ENCODE assay signal across 8 cellular contexts in the genomic region with DNA sequence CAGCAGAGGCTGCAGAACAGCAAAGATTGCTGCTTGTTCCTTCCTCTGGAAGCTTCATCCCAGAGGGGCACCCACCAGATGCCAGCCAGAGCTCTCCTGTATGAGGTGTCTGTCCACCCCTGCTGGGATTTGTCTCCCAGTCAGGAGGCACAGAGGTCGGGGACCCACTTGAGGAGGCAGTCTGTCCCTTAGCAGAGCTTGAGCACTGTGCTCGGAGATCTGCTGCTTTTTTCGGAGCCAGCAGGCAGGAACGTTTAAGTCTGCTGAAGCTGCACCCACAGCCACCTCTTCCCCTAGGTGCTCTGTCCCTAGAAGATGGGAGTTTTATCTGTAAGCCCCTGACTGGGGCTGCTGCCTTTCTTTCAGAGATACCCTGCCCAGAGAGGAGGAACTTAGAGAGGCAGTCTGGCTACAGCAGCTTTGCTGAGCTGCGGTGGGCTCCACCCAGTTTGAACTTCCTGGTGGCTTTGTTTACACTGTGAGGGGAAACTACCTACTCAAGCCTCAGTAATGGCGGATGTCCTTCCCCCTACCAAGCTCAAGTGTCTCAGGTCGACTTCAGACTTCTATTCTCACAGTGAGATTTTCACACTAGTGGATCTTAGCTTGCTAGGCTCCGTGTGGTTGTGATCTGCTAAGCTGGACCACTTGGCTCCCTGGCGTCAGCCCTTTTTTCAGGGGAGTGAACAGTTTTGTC.
DNase-seq lines count a peak whose midpoint lies in the region; ATAC-seq and TF ChIP-seq lines count a peak whose summit lies in the region.
"Not testable (repeated sequence)": the region's sequence is repeated elsewhere in the genome, so short reads cannot be mapped to it uniquely, and the experiment has no call there.

No MANE protein-coding gene starts in this region.

- peak overlapping the region in 1 of 2 donors; percentile 7 for H3K4me3 Mint-ChIP-seq in activated T-cell treated with anti-CD3 and anti-CD28 coated beads, Interleukin-2, amount 50 U/mL, for 72 hours
- not testable (repeated sequence) for H3K4me3 Mint-ChIP-seq in activated naive CD8-positive, alpha-beta T cell treated with anti-CD3 and anti-CD28 coated beads, Interleukin-2, amount 50 U/mL, for 24 hours
- H3K4me3 Mint-ChIP-seq in natural killer cell: peak overlapping the region; percentile 32

- H3K4me1 ChIP-seq in Peyer's patch: not testable (repeated sequence)

- H3K4me3 ChIP-seq in Peyer's patch: not testable (repeated sequence)

- intact Hi-C loops in natural killer cell (cut with micrococcal nuclease): not testable (repeated sequence)

- H3K9me3 Mint-ChIP-seq in activated T-cell treated with anti-CD3 and anti-CD28 coated beads, Interleukin-2, amount 50 U/mL, for 72 hours: peaks cover 13 to 17% of the 10 kb centered on the region in 2 donors
- peaks cover 30% of the 10 kb centered on the region for H3K9me3 Mint-ChIP-seq in activated naive CD8-positive, alpha-beta T cell treated with anti-CD3 and anti-CD28 coated beads, Interleukin-2, amount 50 U/mL, for 24 hours
- peaks cover 9 to 18% of the 10 kb centered on the region in 2 donors for H3K9me3 Mint-ChIP-seq in natural killer cell

- not testable (repeated sequence) for TF ChIP-seq POLR2A in Peyer's patch (IDR thresholded peaks at IDR 0.05)

- H3K27me3 ChIP-seq in Peyer's patch: not testable (repeated sequence)

- H3K36me3 ChIP-seq in Peyer's patch: not testable (repeated sequence)

- peak; percentile 54 for DNase-seq in DMS53 (lab: John Stamatoyannopoulos, UW)
- peak in 2 of 3 donors; percentile 27 to 53 for DNase-seq in Peyer's patch
- peak; percentile 40 for DNase-seq in activated CD4-positive, CD25-positive, alpha-beta regulatory T cell treated with anti-CD3 and anti-CD28 coated beads, Interleukin-2, amount 50 U/mL, for 72 hours
- DNase-seq in activated T-cell treated with anti-CD3 and anti-CD28 coated beads, Interleukin-2, amount 50 U/mL, for 72 hours: peak; percentile 21 to 51
- peak; percentile 16 for DNase-seq in activated naive CD8-positive, alpha-beta T cell treated with anti-CD3 and anti-CD28 coated beads, Interleukin-2, amount 50 U/mL, for 24 hours
- DNase-seq in natural killer cell: peak; percentile 31
- peak; percentile 6 for DNase-seq in stimulated activated naive CD4-positive, alpha-beta T cell treated with Interleukin-2 at 50 U/mL for 16 hours (lab: John Stamatoyannopoulos, UW)

- not testable (repeated sequence) for TF ChIP-seq CTCF in Peyer's patch (IDR thresholded peaks at IDR 0.05); natural killer cell (IDR thresholded peaks at IDR 0.05)

- H3K4me1 Mint-ChIP-seq in activated T-cell treated with anti-CD3 and anti-CD28 coated beads, Interleukin-2, amount 50 U/mL, for 72 hours (ENCODE audit: low read depth): not testable (repeated sequence)
- peaks cover 23% of the 10 kb centered on the region for H3K4me1 Mint-ChIP-seq in activated naive CD8-positive, alpha-beta T cell treated with anti-CD3 and anti-CD28 coated beads, Interleukin-2, amount 50 U/mL, for 24 hours
- H3K4me1 Mint-ChIP-seq in natural killer cell: peaks cover 8 to 13% of the 10 kb centered on the region in 2 donors

- peak overlapping the region; percentile 58 for H3K27ac Mint-ChIP-seq in activated T-cell treated with anti-CD3 and anti-CD28 coated beads, Interleukin-2, amount 50 U/mL, for 72 hours
- peak overlapping the region; percentile 24 for H3K27ac Mint-ChIP-seq in activated naive CD8-positive, alpha-beta T cell treated with anti-CD3 and anti-CD28 coated beads, Interleukin-2, amount 50 U/mL, for 24 hours
- peak overlapping the region; percentile 76 to 81 for H3K27ac Mint-ChIP-seq in natural killer cell

- peaks cover 4 to 10% of the 10 kb centered on the region in 2 donors for H3K36me3 Mint-ChIP-seq in activated T-cell treated with anti-CD3 and anti-CD28 coated beads, Interleukin-2, amount 50 U/mL, for 72 hours (ENCODE audit: insufficient read depth in 2 of 2)
- not testable (repeated sequence) for H3K36me3 Mint-ChIP-seq in activated naive CD8-positive, alpha-beta T cell treated with anti-CD3 and anti-CD28 coated beads, Interleukin-2, amount 50 U/mL, for 24 hours (ENCODE audit: low read depth)
- H3K36me3 Mint-ChIP-seq in natural killer cell: peaks cover 15% of the 10 kb centered on the region

- H3K9me3 ChIP-seq in Peyer's patch: not testable (repeated sequence)

- H3K27ac ChIP-seq in Peyer's patch: not testable (repeated sequence)

- H3K27me3 Mint-ChIP-seq in activated T-cell treated with anti-CD3 and anti-CD28 coated beads, Interleukin-2, amount 50 U/mL, for 72 hours (ENCODE audit: low read depth); activated naive CD8-positive, alpha-beta T cell treated with anti-CD3 and anti-CD28 coated beads, Interleukin-2, amount 50 U/mL, for 24 hours; natural killer cell (ENCODE audit: low read depth in 2 of 2): not testable (repeated sequence)

- ATAC-seq in HG03354 (IDR thresholded peaks at IDR 0.05; ENCODE audit: poor library complexity, severe bottlenecking, unreplicated experiment): peak; percentile 74
- peak in 1 of 2 donors; percentile 52 for ATAC-seq in activated T-cell treated with anti-CD3 and anti-CD28 coated beads, Interleukin-2, amount 50 U/mL, for 72 hours (replicated peaks in 1 of 2)
- ATAC-seq in activated naive CD8-positive, alpha-beta T cell treated with anti-CD3 and anti-CD28 coated beads, Interleukin-2, amount 50 U/mL, for 24 hours: not testable (repeated sequence)
- peak; percentile 90 to 96 (median 94) for ATAC-seq in natural killer cell

Comparison
In these comparisons a context has a peak if more than half of its experiments do, and no peak if none do; other contexts are left out.
1. H3K27ac Mint-ChIP-seq: peak in every context shown above with its lines; median percentile 78 in natural killer cell; 58 in activated T-cell treated with anti-CD3 and anti-CD28 coated beads, Interleukin-2, amount 50 U/mL, for 72 hours; 24 in activated naive CD8-positive, alpha-beta T cell treated with anti-CD3 and anti-CD28 coated beads, Interleukin-2, amount 50 U/mL, for 24 hours.